In the genomic region with DNA sequence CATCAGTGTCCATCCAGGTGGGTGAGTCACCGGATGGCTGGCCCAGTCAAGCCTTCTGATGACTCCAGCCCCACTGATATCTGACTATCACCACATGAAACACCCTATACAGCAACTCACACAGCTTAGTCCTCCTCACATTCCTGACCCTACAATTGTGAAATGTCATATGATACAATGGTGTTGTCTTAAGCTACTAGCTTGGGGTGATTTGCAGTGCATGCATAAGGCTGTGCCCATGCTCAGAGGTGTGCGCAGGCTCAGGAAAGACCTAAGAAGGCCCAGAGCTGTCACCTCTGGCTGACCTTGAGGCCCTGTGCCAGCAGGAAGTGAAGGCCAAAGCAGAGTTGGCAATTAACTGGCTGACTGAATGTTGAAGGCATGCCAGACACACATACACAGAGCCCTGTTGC, we compare ENCODE assay signal across 11 cellular contexts. TPM values are rescaled to one million over a fixed set of nuclear protein-coding genes. Genes with fewer than 3 reads are reported as not detected.
DNase-seq lines count a peak whose midpoint lies in the region; ATAC-seq and TF ChIP-seq lines count a peak whose summit lies in the region.
"Had no signal": no experiment of that assay in that cellular context is flagged by ENCODE, and none has a peak within 500 bp of the region (broad histone marks: within the 10 kb centered on the region; RNA-seq: fewer than 3 reads in every experiment).

No MANE protein-coding gene starts in this region.

- TF ChIP-seq POLR2A in esophagus muscularis mucosa (IDR thresholded peaks at IDR 0.05; ENCODE audit: low read depth) = no peak

- H3K9me2 ChIP-seq in MM.1S (replicated peaks; ENCODE audit: insufficient read depth, low read length) = no peaks in the 10 kb centered on the region

- no peak for TF ChIP-seq CTCF in MM.1S (IDR thresholded peaks at IDR 0.05; ENCODE audit: low read length)
- TF ChIP-seq CTCF in mammary epithelial cell (conservative IDR thresholded peaks at IDR 0.05 in 1 of 2, IDR thresholded peaks at IDR 0.05 in 1 of 2; ENCODE audit: extremely low read depth in 1 of 2, insufficient read depth in 1 of 2, low read depth in 1 of 2, low read length in 2 of 2) = no peak
- TF ChIP-seq CTCF in esophagus muscularis mucosa (IDR thresholded peaks at IDR 0.05) = no peak

- peaks cover 21% of the 10 kb centered on the region for H3F3A ChIP-seq in MM.1S (ENCODE audit: insufficient read depth, low read length)

- H4K20me1 ChIP-seq in MM.1S (ENCODE audit: insufficient read depth, low read length) = no peaks in the 10 kb centered on the region
- no peaks in the 10 kb centered on the region for H4K20me1 ChIP-seq in mammary epithelial cell (ENCODE audit: insufficient read depth, low read length)

- no TSS peak for BruUV-seq in mammary epithelial cell (replicated peaks; lab: Mats Ljungman, UMichigan)

- H3K27me3 ChIP-seq in MM.1S (replicated peaks; ENCODE audit: insufficient read depth, low read length) (no peaks in the 10 kb centered on the region), mammary epithelial cell (ENCODE audit: insufficient read depth, low read length) (no peaks in the 10 kb centered on the region), esophagus muscularis mucosa (no peaks in the 10 kb centered on the region)
- H3K27me3 ChIP-seq in naive thymus-derived CD4-positive, alpha-beta T cell (ENCODE audit: control insufficient read depth in 2 of 2, insufficient read depth in 2 of 2, low read length in 2 of 2) = no peaks in the 10 kb centered on the region

- H3K4me3 ChIP-seq in MM.1S (ENCODE audit: low read length) (no peak overlapping the region), mammary epithelial cell (replicated peaks in 1 of 3; ENCODE audit: insufficient read depth in 1 of 3, low read depth in 2 of 3, low read length in 3 of 3) (no peak overlapping the region), esophagus muscularis mucosa (no peak overlapping the region)
- H3K4me3 ChIP-seq in naive thymus-derived CD4-positive, alpha-beta T cell (ENCODE audit: low read length) = no peak overlapping the region

- peaks cover 33% of the 10 kb centered on the region for H3K4me1 ChIP-seq in MM.1S (ENCODE audit: low read length)
- no peaks in the 10 kb centered on the region for H3K4me1 ChIP-seq in mammary epithelial cell (ENCODE audit: insufficient read depth, low read length)
- peaks cover 67 to 70% of the 10 kb centered on the region in 2 donors for H3K4me1 ChIP-seq in naive thymus-derived CD4-positive, alpha-beta T cell (ENCODE audit: control insufficient read depth in 2 of 2, insufficient read depth in 2 of 2, low read length in 2 of 2)
- peaks cover 0 to 7% (median 2%) of the 10 kb centered on the region in 4 donors for H3K4me1 ChIP-seq in esophagus muscularis mucosa

- H2AFZ ChIP-seq in MM.1S (ENCODE audit: low read length) (no peak overlapping the region), mammary epithelial cell (ENCODE audit: low read depth, low read length) (no peak overlapping the region)

- peaks cover 0 to 3% (median 0%) of the 10 kb centered on the region in 11 donors for H3K9me3 Mint-ChIP-seq in naive thymus-derived CD4-positive, alpha-beta T cell
- H3K9me3 Mint-ChIP-seq: WTC11 had no signal

- TF ChIP-seq EP300 in esophagus muscularis mucosa (IDR thresholded peaks at IDR 0.05) = no peak

- H3K4me1 Mint-ChIP-seq in naive thymus-derived CD4-positive, alpha-beta T cell = peaks cover 61 to 92% (median 81%) of the 10 kb centered on the region in 7 donors

- DNase-seq in Daoy (ENCODE audit: low read depth) (peak; percentile 62), MM.1S (peak; percentile 45), mammary epithelial cell (peak; percentile 85), esophagus muscularis mucosa (ENCODE audit: extremely low spot score) (no peak), dedifferentiated amniotic fluid mesenchymal stem cell (ENCODE audit: extremely low spot score) (no peak), NCI-H128 (lab: John Stamatoyannopoulos, UW; ENCODE audit: unreplicated experiment) (no peak), GF-D8 (lab: John Stamatoyannopoulos, UW) (no peak)
- no peak for DNase-seq in naive thymus-derived CD4-positive, alpha-beta T cell
- DNase-seq: effector CD4-positive, alpha-beta T cell; NCI-H2227 treated with DMSO at 0.1 percent for 48 hours had no signal

- H3K79me2 ChIP-seq in MM.1S (ENCODE audit: low read length) = no peaks in the 10 kb centered on the region
- no peaks in the 10 kb centered on the region for H3K79me2 ChIP-seq in mammary epithelial cell (ENCODE audit: insufficient read depth, low read length)

- H3K27ac ChIP-seq in MM.1S (ENCODE audit: low read length) (no peak overlapping the region), mammary epithelial cell (ENCODE audit: insufficient read depth, low read depth, low read length) (no peak overlapping the region), esophagus muscularis mucosa (replicated peaks in 1 of 4) (no peak overlapping the region)
- H3K27ac ChIP-seq in naive thymus-derived CD4-positive, alpha-beta T cell (ENCODE audit: low read depth, low read length) = peak overlapping the region; percentile 54

- WGBS in mammary epithelial cell (ENCODE audit: low coverage, missing lambda C conversion rate) = 80% methylated on average over 2 of the region's 2 CpGs
- 100% methylated on average over 1 of the region's 2 CpGs for WGBS in esophagus muscularis mucosa

- H3K36me3 ChIP-seq in MM.1S (replicated peaks; ENCODE audit: insufficient read depth, low read length) (no peaks in the 10 kb centered on the region), mammary epithelial cell (ENCODE audit: insufficient read depth, low read length) (no peaks in the 10 kb centered on the region), esophagus muscularis mucosa (no peaks in the 10 kb centered on the region)
- H3K36me3 ChIP-seq in naive thymus-derived CD4-positive, alpha-beta T cell (ENCODE audit: control insufficient read depth in 2 of 3, insufficient read depth in 3 of 3, low read length in 3 of 3) = no peaks in the 10 kb centered on the region

- no peaks in the 10 kb centered on the region for H3K9me3 ChIP-seq in MM.1S (replicated peaks; ENCODE audit: insufficient read depth, low read length)
- no peaks in the 10 kb centered on the region for H3K9me3 ChIP-seq in mammary epithelial cell (replicated peaks; ENCODE audit: insufficient read depth, low read length)
- no peaks in the 10 kb centered on the region for H3K9me3 ChIP-seq in naive thymus-derived CD4-positive, alpha-beta T cell (ENCODE audit: control insufficient read depth in 2 of 3, low read length in 3 of 3)
- no peaks in the 10 kb centered on the region for H3K9me3 ChIP-seq in esophagus muscularis mucosa

- in situ Hi-C loops in mammary epithelial cell (cut with MboI; ENCODE audit: low sequenced_read_pairs in 2 of 2) = no loop called here

- ATAC-seq in naive thymus-derived CD4-positive, alpha-beta T cell = no peak
- ATAC-seq: WTC11 had no signal

- peak overlapping the region; percentile 69 to 100 (median 95) for H3K27ac Mint-ChIP-seq in naive thymus-derived CD4-positive, alpha-beta T cell
- H3K27ac Mint-ChIP-seq: WTC11 had no signal

- dilution Hi-C loops in mammary epithelial cell (cut with HindIII; ENCODE audit: low sequenced_read_pairs) = no loop called here

- H3K36me3 Mint-ChIP-seq in naive thymus-derived CD4-positive, alpha-beta T cell = peaks cover 0 to 8% (median 0%) of the 10 kb centered on the region in 5 donors
- H3K36me3 Mint-ChIP-seq: WTC11 had no signal

- POLR2A ChIA-PET in naive thymus-derived CD4-positive, alpha-beta T cell (lab: Charles Lee) = interaction anchor here (0.7 to 8.2 kb wide), 9 partner anchors 9 to 93 kb away, joined by 3 to 139 read pairs (median 13); a partner anchor contains a TSS

- intact Hi-C loops in mammary epithelial cell (cut with micrococcal nuclease) = no loop called here
- intact Hi-C loops in naive thymus-derived CD4-positive, alpha-beta T cell (cut with micrococcal nuclease) = no loop called here
- intact Hi-C loops in esophagus muscularis mucosa (cut with DNase I) = no loop called here

- CTCF ChIA-PET in mammary epithelial cell (lab: Charles Lee; ENCODE audit: low non-redundant PET) = no interaction called here
- CTCF ChIA-PET in naive thymus-derived CD4-positive, alpha-beta T cell (lab: Charles Lee) = interaction anchor here (1.4 to 1.7 kb wide), 2 partner anchors 10 to 29 kb away, joined by 3 to 11 read pairs; no protein-coding TSS in a partner anchor

- H3K4me3 Mint-ChIP-seq in naive thymus-derived CD4-positive, alpha-beta T cell = peak overlapping the region in 8 of 10 donors; percentile 17 to 90 (median 66)
- H3K4me3 Mint-ChIP-seq: WTC11 had no signal

- no peaks in the 10 kb centered on the region for H3K27me3 Mint-ChIP-seq in naive thymus-derived CD4-positive, alpha-beta T cell

- no peak overlapping the region for H3K9ac ChIP-seq in MM.1S (ENCODE audit: low read length)
- no peak overlapping the region for H3K9ac ChIP-seq in mammary epithelial cell (ENCODE audit: insufficient read depth, low read length)

- H3K4me2 ChIP-seq in MM.1S (ENCODE audit: low read depth, low read length) (no peak overlapping the region), mammary epithelial cell (ENCODE audit: insufficient read depth, low read depth, low read length) (no peak overlapping the region)

RNA-seq across cellular contexts. Expression of a gene that starts 21.5 kb away (rescaled TPM):
- 2.3 and 4.5 TPM in 2 replicates for total RNA-seq in Daoy (2014; rRNA removed; shearing (Covaris generic))
- total RNA-seq in mammary epithelial cell = 1 to 10 TPM; 1.7 to 2.3 TPM
- 0.71 TPM for polyA plus RNA-seq in mammary epithelial cell
- 2.5 TPM for polyA minus RNA-seq in mammary epithelial cell
- 100 to 1,000 TPM; 389 to 465 (median 460) TPM for total RNA-seq in naive thymus-derived CD4-positive, alpha-beta T cell
- 100 to 1,000 TPM; 114 to 268 TPM for polyA plus RNA-seq in naive thymus-derived CD4-positive, alpha-beta T cell
- total RNA-seq in esophagus muscularis mucosa = 10 to 100 TPM in 3 of 4 donors, 1 to 10 TPM in 1; 7.9 to 14.1 (median 10.6) TPM

Comparison
In these comparisons a context has a peak if more than half of its experiments do, and no peak if none do; other contexts are left out.
1. DNase-seq: peak in Daoy (single experiment), MM.1S (single experiment) and mammary epithelial cell (single experiment); none in naive thymus-derived CD4-positive, alpha-beta T cell (0 of 9), esophagus muscularis mucosa (single experiment), dedifferentiated amniotic fluid mesenchymal stem cell (single experiment), NCI-H128 (single experiment) and GF-D8 (single experiment).
2. RNA of a gene that starts 21.5 kb away (total RNA-seq): 389 to 465 TPM in naive thymus-derived CD4-positive, alpha-beta T cell; 7.9 to 14.1 TPM in esophagus muscularis mucosa, 2.3 to 4.5 TPM in Daoy and 1.7 to 2.3 TPM in mammary epithelial cell; every median in the first group is over 10 times any median in the second.